In the genomic region with DNA sequence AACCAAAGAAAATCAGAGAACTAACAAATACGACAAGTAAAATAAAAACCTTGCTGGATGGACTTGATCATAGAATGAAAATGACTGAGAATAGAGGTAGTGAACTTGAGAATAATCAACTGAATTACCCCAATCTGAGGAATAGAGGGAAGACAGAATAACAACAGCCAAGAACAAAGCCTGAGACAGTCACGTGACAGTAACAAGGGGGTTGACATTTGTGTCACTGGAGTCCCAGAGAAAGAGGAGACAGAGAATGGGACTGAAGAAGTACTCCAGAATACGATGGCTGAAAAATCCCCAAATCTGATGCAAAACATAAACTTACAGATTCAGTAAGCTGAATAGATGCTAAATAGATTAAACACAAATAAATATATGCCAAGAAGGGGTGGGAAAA, we compare ENCODE assay signal across 32 cellular contexts.
"Had no signal": no experiment of that assay in that cellular context is flagged by ENCODE, and none has a peak within 500 bp of the region (broad histone marks: within the 10 kb centered on the region; RNA-seq: fewer than 3 reads in every experiment).

No MANE protein-coding gene starts in this region.

- H3K9me3 ChIP-seq: neutrophil, psoas muscle, suprapubic skin, testis, transverse colon, upper lobe of right lung had no signal

- H3K79me2 ChIP-seq: parathyroid adenoma had no signal

- H3K4me2 ChIP-seq: smooth muscle cell had no signal

- H3K36me3 ChIP-seq: neutrophil, ovary, spleen, suprapubic skin, tibial artery, transverse colon, upper lobe of right lung, uterus had no signal

- H2AFZ ChIP-seq: parathyroid adenoma had no signal

- H3K27ac Mint-ChIP-seq: naive thymus-derived CD8-positive, alpha-beta T cell; natural killer cell treated with Interleukin-12 subunit alpha and Interleukin-12 subunit beta and Interleukin-15 and Interleukin-18, amount 100 ng/mL, for 72 hours; nephron progenitor cell; progenitor cell of endocrine pancreas; stimulated activated memory B cell treated with anti-CD40 and anti-IgM and Interleukin-4, amounts not matched to agents 10 μg/mL and 1 μg/mL and 100 μg/mL, for 72 hours; stimulated activated naive CD8-positive, alpha-beta T cell treated with anti-CD3 and anti-CD28 coated beads, Interleukin-15, amount 100 ng/mL, for 72 hours; type B pancreatic cell had no signal

- H3K9ac ChIP-seq: parathyroid adenoma had no signal

- H3K27me3 ChIP-seq: ovary, testis, upper lobe of right lung, uterus had no signal

- ATAC-seq: naive thymus-derived CD8-positive, alpha-beta T cell; psoas muscle; right cardiac atrium; sciatic nerve; stimulated activated memory B cell treated with anti-CD40 and anti-IgM and Interleukin-4, amounts not matched to agents 10 μg/mL and 1 μg/mL and 100 μg/mL, for 72 hours; stimulated activated naive CD8-positive, alpha-beta T cell treated with anti-CD3 and anti-CD28 coated beads, Interleukin-15, amount 100 ng/mL, for 72 hours; stimulated activated naive CD8-positive, alpha-beta T cell treated with anti-CD3 and anti-CD28 coated beads, Interleukin-15, Interleukin-2, amounts not matched to agents 100 U/mL and 50 U/mL, for 24 hours; upper lobe of right lung had no signal

- H3K4me1 Mint-ChIP-seq: neural crest cell; stimulated activated memory B cell treated with anti-CD40 and anti-IgM and Interleukin-4, amounts not matched to agents 10 μg/mL and 1 μg/mL and 100 μg/mL, for 72 hours; stimulated activated naive CD8-positive, alpha-beta T cell treated with anti-CD3 and anti-CD28 coated beads, Interleukin-15, amount 100 ng/mL, for 72 hours had no signal

- H3K4me1 ChIP-seq: parathyroid adenoma, psoas muscle, suprapubic skin, testis, tibial artery, transverse colon, upper lobe of right lung, uterus had no signal

- H3K9me3 Mint-ChIP-seq: natural killer cell treated with Interleukin-12 subunit alpha and Interleukin-12 subunit beta and Interleukin-15 and Interleukin-18, amount 100 ng/mL, for 72 hours had no signal

- H3K4me3 ChIP-seq: ovary, psoas muscle, skin epidermis, smooth muscle cell, spleen, suprapubic skin, testis, tibial artery, transverse colon, upper lobe of right lung, uterus had no signal

- DNase-seq: naive thymus-derived CD8-positive, alpha-beta T cell; nephron progenitor cell; nucleus accumbens; ovary; psoas muscle; right cardiac atrium; spleen; stimulated activated CD4-positive, alpha-beta T cell treated with anti-CD3 and anti-CD28 coated beads, Interleukin-12 subunit alpha, Interleukin-12 subunit beta, amount 100 ng/mL, for 4 hours; stimulated activated CD4-positive, alpha-beta T cell treated with anti-CD3 and anti-CD28 coated beads, Interleukin-1b, Interleukin-23, amount 100 ng/mL, for 48 hours; stimulated activated CD4-positive, alpha-beta T cell treated with anti-CD3 and anti-CD28 coated beads, Interleukin-4, amount 100 ng/mL, for 1 hour; stimulated activated CD4-positive, alpha-beta T cell treated with anti-CD3 and anti-CD28 coated beads, Interleukin-4, amount 100 ng/mL, for 4 hours; stimulated activated CD8-positive, alpha-beta memory T cell treated with anti-CD3 and anti-CD28 coated beads, Interleukin-4, amount 100 ng/mL, for 48 hours; stimulated activated naive CD4-positive, alpha-beta T cell; stimulated activated naive CD8-positive, alpha-beta T cell treated with anti-CD3 and anti-CD28 coated beads, Interleukin-15, amount 100 ng/mL, for 72 hours; stimulated activated naive CD8-positive, alpha-beta T cell treated with anti-CD3 and anti-CD28 coated beads, Interleukin-15, Interleukin-2, amounts not matched to agents 100 U/mL and 50 U/mL, for 24 hours; substantia nigra; testis; transverse colon; uterus had no signal

- H3K27ac ChIP-seq: neutrophil, ovary, parathyroid adenoma, psoas muscle, skin epidermis, spleen, suprapubic skin, testis, tibial artery, transverse colon, upper lobe of right lung, uterus had no signal

- H3K4me3 Mint-ChIP-seq: naive thymus-derived CD8-positive, alpha-beta T cell; natural killer cell treated with Interleukin-12 subunit alpha and Interleukin-12 subunit beta and Interleukin-15 and Interleukin-18, amount 100 ng/mL, for 72 hours; nephron progenitor cell; neural crest cell; stimulated activated memory B cell treated with anti-CD40 and anti-IgM and Interleukin-4, amounts not matched to agents 10 μg/mL and 1 μg/mL and 100 μg/mL, for 72 hours; stimulated activated naive CD8-positive, alpha-beta T cell treated with anti-CD3 and anti-CD28 coated beads, Interleukin-15, amount 100 ng/mL, for 72 hours; type B pancreatic cell had no signal

- H3K36me3 Mint-ChIP-seq: stimulated activated memory B cell treated with anti-CD40 and anti-IgM and Interleukin-4, amounts not matched to agents 10 μg/mL and 1 μg/mL and 100 μg/mL, for 72 hours; type B pancreatic cell had no signal
